Comparison of ENCODE assay signal across 8 cellular contexts in genomic region chrX:275967-276587, GRCh38. TPM values are rescaled to one million over a fixed set of nuclear protein-coding genes. Genes with fewer than 3 reads are reported as not detected.
DNase-seq lines count a peak whose midpoint lies in the region; ATAC-seq and TF ChIP-seq lines count a peak whose summit lies in the region.

No MANE protein-coding gene starts in this region.

- peak overlapping the region; percentile 54 to 64 (median 60) for H3K4me3 ChIP-seq in esophagus muscularis mucosa
- peak overlapping the region; percentile 48 for H3K4me3 ChIP-seq in urinary bladder (ENCODE audit: low read depth, low read length)

- peak; percentile 83 for ATAC-seq in HG03460 (IDR thresholded peaks at IDR 0.05; ENCODE audit: unreplicated experiment)
- peak; percentile 70 to 75 for ATAC-seq in naive B cell (ENCODE audit: low read depth in 2 of 2)

- H3K4me1 ChIP-seq in esophagus muscularis mucosa (peaks cover 10 to 22% (median 21%) of the 10 kb centered on the region in 4 donors), urinary bladder (ENCODE audit: insufficient read depth) (peaks cover 2% of the 10 kb centered on the region)

- H3K9me3 Mint-ChIP-seq in activated CD4-positive, alpha-beta memory T cell treated with anti-CD3 and anti-CD28 coated beads for 36 hours: no peaks in the 10 kb centered on the region
- H3K9me3 Mint-ChIP-seq in naive B cell: no peaks in the 10 kb centered on the region

- no peaks in the 10 kb centered on the region for H3K27me3 Mint-ChIP-seq in activated CD4-positive, alpha-beta memory T cell treated with anti-CD3 and anti-CD28 coated beads for 36 hours
- H3K27me3 Mint-ChIP-seq in naive B cell: peaks cover 0 to 21% (median 0%) of the 10 kb centered on the region in 3 donors

- H3K27me3 ChIP-seq in esophagus muscularis mucosa: peaks cover 0 to 8% (median 0%) of the 10 kb centered on the region in 4 donors

- peak overlapping the region; percentile 74 for H3K4me3 Mint-ChIP-seq in activated CD4-positive, alpha-beta memory T cell treated with anti-CD3 and anti-CD28 coated beads for 36 hours
- H3K4me3 Mint-ChIP-seq in naive B cell: peak overlapping the region; percentile 61 to 91 (median 84)

- intact Hi-C loops in activated CD4-positive, alpha-beta memory T cell treated with anti-CD3 and anti-CD28 coated beads for 36 hours (cut with micrococcal nuclease): no loop called here
- intact Hi-C loops in esophagus muscularis mucosa (cut with DNase I): no loop called here

- DNase-seq in A172 (ENCODE audit: low spot score) (peak; percentile 67), esophagus muscularis mucosa (ENCODE audit: extremely low spot score) (peak; percentile 93), naive B cell (peak; percentile 35), SKM-1 treated with dmso at 0.1 percent for 144 hours (lab: John Stamatoyannopoulos, UW; ENCODE audit: unreplicated experiment) (no peak)
- peak; percentile 56 for DNase-seq in activated CD4-positive, alpha-beta memory T cell treated with anti-CD3 and anti-CD28 coated beads for 36 hours

- no peak for TF ChIP-seq EP300 in esophagus muscularis mucosa (IDR thresholded peaks at IDR 0.05)

- TF ChIP-seq POLR2A in GM19099 (IDR thresholded peaks at IDR 0.05; ENCODE audit: extremely low read depth, insufficient read length, low read depth) (peak; percentile 27), esophagus muscularis mucosa (IDR thresholded peaks at IDR 0.05; ENCODE audit: low read depth) (no peak)

- no peaks in the 10 kb centered on the region for H3K36me3 ChIP-seq in esophagus muscularis mucosa
- no peaks in the 10 kb centered on the region for H3K36me3 ChIP-seq in urinary bladder (ENCODE audit: insufficient read depth)

- 2% methylated on average over 18 of the region's 36 CpGs for WGBS in esophagus muscularis mucosa
- 4% methylated on average over 36 of the region's 36 CpGs for WGBS in urinary bladder

- H3K4me1 Mint-ChIP-seq in activated CD4-positive, alpha-beta memory T cell treated with anti-CD3 and anti-CD28 coated beads for 36 hours (ENCODE audit: low read depth): peaks cover 6% of the 10 kb centered on the region
- peaks cover 7 to 22% (median 8%) of the 10 kb centered on the region in 3 donors for H3K4me1 Mint-ChIP-seq in naive B cell

- no peak overlapping the region for H3K27ac Mint-ChIP-seq in activated CD4-positive, alpha-beta memory T cell treated with anti-CD3 and anti-CD28 coated beads for 36 hours
- no peak overlapping the region for H3K27ac Mint-ChIP-seq in naive B cell

- TF ChIP-seq CTCF in esophagus muscularis mucosa (IDR thresholded peaks at IDR 0.05): no peak

- H3K36me3 Mint-ChIP-seq in activated CD4-positive, alpha-beta memory T cell treated with anti-CD3 and anti-CD28 coated beads for 36 hours: no peaks in the 10 kb centered on the region
- no peaks in the 10 kb centered on the region for H3K36me3 Mint-ChIP-seq in naive B cell

- POLR2A ChIA-PET in activated CD4-positive, alpha-beta memory T cell treated with anti-CD3 and anti-CD28 coated beads for 36 hours (lab: Charles Lee): no interaction called here

- H3K9me3 ChIP-seq in esophagus muscularis mucosa: no peaks in the 10 kb centered on the region

- H3K27ac ChIP-seq in esophagus muscularis mucosa (replicated peaks in 1 of 4) (peak overlapping the region in 2 of 4 donors; percentile 9 to 54), urinary bladder (ENCODE audit: low read depth) (no peak overlapping the region)

- CTCF ChIA-PET in activated CD4-positive, alpha-beta memory T cell treated with anti-CD3 and anti-CD28 coated beads for 36 hours (lab: Charles Lee): no interaction called here

RNA-seq across cellular contexts. Expression of gene PLCXD1, which starts 5.1 kb away (rescaled TPM):
- 20.3 and 22.4 TPM in 2 replicates for total RNA-seq in A172 (2014; rRNA removed; shearing (Covaris generic))
- total RNA-seq in activated CD4-positive, alpha-beta memory T cell treated with anti-CD3 and anti-CD28 coated beads for 36 hours: 10 to 100 TPM; 42.2 to 46.5 TPM
- total RNA-seq in esophagus muscularis mucosa (1 to 10 TPM; 2.1 to 8.9 (median 2.4) TPM), urinary bladder (5.2 TPM)
- polyA plus RNA-seq in naive B cell (ENCODE audit: low read depth in 6 of 6) (1 to 10 TPM in 5 of 6 donors, not detected in 1; 2.6 to 6.5 (median 4.8) TPM), urinary bladder (10.2 TPM)

RNA-seq across cellular contexts. Expression of gene GTPBP6, which starts 42.5 kb away (rescaled TPM):
- total RNA-seq in A172 (2014; rRNA removed; shearing (Covaris generic)): 62.6 and 67.0 TPM in 2 replicates
- total RNA-seq in activated CD4-positive, alpha-beta memory T cell treated with anti-CD3 and anti-CD28 coated beads for 36 hours: 10 to 100 TPM; 60.0 to 62.4 TPM
- 10 to 100 TPM; 31.6 to 61.4 (median 55.5) TPM for total RNA-seq in esophagus muscularis mucosa
- 10 to 100 TPM; 37.7 to 54.0 (median 41.6) TPM for polyA plus RNA-seq in naive B cell (ENCODE audit: low read depth in 6 of 6)
- 10.0 TPM for total RNA-seq in urinary bladder
- polyA plus RNA-seq in urinary bladder: 71.8 TPM
